1 cellular context compared by ENCODE assay signal in the genomic region with DNA sequence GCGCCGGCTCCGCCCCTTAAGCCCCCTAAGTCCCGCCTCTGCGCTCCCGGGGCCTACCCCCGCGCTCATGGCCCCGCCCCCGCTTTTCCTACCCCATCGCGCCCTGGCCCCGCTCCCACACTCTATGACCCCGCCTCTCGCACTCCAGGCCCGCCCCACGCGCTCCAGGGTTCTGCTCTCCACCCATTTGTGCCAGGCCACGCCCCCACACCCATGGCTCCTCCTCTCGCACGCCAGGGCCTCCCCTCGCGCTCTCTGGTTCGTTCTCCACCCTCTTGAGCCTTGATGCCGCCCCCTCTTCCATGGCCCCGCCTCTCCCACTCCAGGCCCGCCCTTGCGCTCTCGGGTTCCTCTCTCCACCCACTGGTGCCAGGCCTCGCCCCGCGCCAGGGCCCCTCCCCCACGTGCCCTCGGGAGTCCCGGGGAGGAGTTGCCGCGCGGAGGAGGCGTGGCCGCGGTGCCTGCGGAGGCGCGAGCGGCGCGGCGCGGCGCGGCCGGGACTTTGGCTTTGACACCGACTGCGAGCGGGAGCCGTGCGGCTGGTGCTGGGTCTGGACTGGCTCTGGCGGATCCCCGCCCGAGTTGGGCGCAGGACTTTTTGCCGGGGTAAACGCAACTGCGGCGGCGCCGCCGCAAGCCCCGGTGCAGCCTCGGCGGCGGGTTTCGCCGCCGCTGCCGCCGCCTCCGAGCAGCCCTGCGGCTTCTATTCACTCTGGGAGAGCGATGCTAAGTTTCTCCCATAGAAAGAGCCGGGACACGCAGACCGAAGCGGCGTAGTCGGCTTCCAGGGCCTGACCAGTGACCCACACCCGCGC.
TF ChIP-seq lines count a peak whose summit lies in the region.

EEPD1 (plus strand) TSS at position 499 of the 815 bp plus-strand sequence. CDS start 1,071 bp downstream, outside the sequence.

TF ChIP-seq in HepG2, 621 proteins besides CTCF, POLR2A, EP300 and RAD21 (continued from another document and continues in another):
- TF ChIP-seq, protein P1, sequence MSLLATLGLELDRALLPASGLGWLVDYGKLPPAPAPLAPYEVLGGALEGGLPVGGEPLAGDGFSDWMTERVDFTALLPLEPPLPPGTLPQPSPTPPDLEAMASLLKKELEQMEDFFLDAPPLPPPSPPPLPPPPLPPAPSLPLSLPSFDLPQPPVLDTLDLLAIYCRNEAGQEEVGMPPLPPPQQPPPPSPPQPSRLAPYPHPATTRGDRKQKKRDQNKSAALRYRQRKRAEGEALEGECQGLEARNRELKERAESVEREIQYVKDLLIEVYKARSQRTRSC (CRISPR knock-in tag; IDR thresholded peaks at IDR 0.05; ENCODE audit: low read depth) = no peak
- TF ChIP-seq TGIF2 (CRISPR knock-in tag; IDR thresholded peaks at IDR 0.05) (no peak), KLF16 (CRISPR knock-in tag; IDR thresholded peaks at IDR 0.05) (peak in 1 of 2 experiments; percentile 40; a peak in 2 of 4 replicates), TCF12 (IDR thresholded peaks at IDR 0.05) (no peak), TCF12 (CRISPR knock-in tag; IDR thresholded peaks at IDR 0.05) (no peak), ZSCAN21 (CRISPR knock-in tag; IDR thresholded peaks at IDR 0.05; ENCODE audit: borderline replicate concordance) (no peak), ZNF75D (CRISPR knock-in tag; IDR thresholded peaks at IDR 0.05; ENCODE audit: borderline replicate concordance) (no peak), ZNF10 (CRISPR knock-in tag; IDR thresholded peaks at IDR 0.05; ENCODE audit: borderline replicate concordance, low read depth) (no peak), ZSCAN5A (CRISPR knock-in tag; IDR thresholded peaks at IDR 0.05; ENCODE audit: borderline replicate concordance) (no peak), MTF2 (CRISPR knock-in tag; IDR thresholded peaks at IDR 0.05; ENCODE audit: borderline replicate concordance) (no peak), REPIN1 (CRISPR knock-in tag; IDR thresholded peaks at IDR 0.05; ENCODE audit: borderline replicate concordance, low read depth) (0 out of 2 replicates have a peak, but pooled peaks have one; percentile 14), ZNF513 (CRISPR knock-in tag; conservative IDR thresholded peaks at IDR 0.05) (no peak), FOXP1 (IDR thresholded peaks at IDR 0.05) (no peak), FOXP1 (CRISPR knock-in tag; IDR thresholded peaks at IDR 0.05) (no peak), ARID5B (CRISPR knock-in tag; IDR thresholded peaks at IDR 0.05) (no peak), ZBTB42 (CRISPR knock-in tag; IDR thresholded peaks at IDR 0.05) (no peak), SMYD3 (CRISPR knock-in tag; IDR thresholded peaks at IDR 0.05) (no peak), NRL (CRISPR knock-in tag; IDR thresholded peaks at IDR 0.05; ENCODE audit: borderline replicate concordance) (peak; percentile 18; the same call in 1 of the 2 replicates), ZNF589 (CRISPR knock-in tag; conservative IDR thresholded peaks at IDR 0.05) (no peak; the same call in 1 of the 2 replicates), ZIK1 (CRISPR knock-in tag; IDR thresholded peaks at IDR 0.05; ENCODE audit: borderline replicate concordance, low read depth) (0 out of 2 replicates have a peak, but pooled peaks have one; percentile 54), NBN (conservative IDR thresholded peaks at IDR 0.05) (no peak), SP2 (CRISPR knock-in tag; IDR thresholded peaks at IDR 0.05) (no peak), HIVEP1 (CRISPR knock-in tag; IDR thresholded peaks at IDR 0.05) (no peak; the same call in 1 of the 2 replicates), ZNF569 (CRISPR knock-in tag; IDR thresholded peaks at IDR 0.05; ENCODE audit: borderline replicate concordance) (no peak), ZBTB43 (CRISPR knock-in tag; conservative IDR thresholded peaks at IDR 0.05) (0 out of 2 replicates have a peak, but pooled peaks have one; percentile 8), ATF1 (CRISPR knock-in tag; IDR thresholded peaks at IDR 0.05) (no peak), PPARG (CRISPR knock-in tag; conservative IDR thresholded peaks at IDR 0.05) (no peak), MATR3 (CRISPR knock-in tag; IDR thresholded peaks at IDR 0.05) (no peak), ZNF337 (CRISPR knock-in tag; IDR thresholded peaks at IDR 0.05; ENCODE audit: borderline replicate concordance, low read depth) (no peak), PHB2 (IDR thresholded peaks at IDR 0.05; ENCODE audit: partially characterized antibody) (no peak)
- TF ChIP-seq, protein P2, sequence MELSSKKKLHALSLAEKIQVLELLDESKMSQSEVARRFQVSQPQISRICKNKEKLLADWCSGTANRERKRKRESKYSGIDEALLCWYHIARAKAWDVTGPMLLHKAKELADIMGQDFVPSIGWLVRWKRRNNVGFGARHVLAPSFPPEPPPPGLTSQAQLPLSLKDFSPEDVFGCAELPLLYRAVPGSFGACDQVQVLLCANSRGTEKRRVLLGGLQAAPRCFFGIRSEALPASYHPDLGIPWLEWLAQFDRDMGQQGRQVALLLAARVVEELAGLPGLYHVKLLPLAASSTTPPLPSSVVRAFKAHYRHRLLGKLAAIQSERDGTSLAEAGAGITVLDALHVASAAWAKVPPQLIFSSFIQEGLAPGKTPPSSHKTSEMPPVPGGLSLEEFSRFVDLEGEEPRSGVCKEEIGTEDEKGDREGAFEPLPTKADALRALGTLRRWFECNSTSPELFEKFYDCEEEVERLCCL (CRISPR knock-in tag; IDR thresholded peaks at IDR 0.05; ENCODE audit: borderline replicate concordance) = no peak
- TF ChIP-seq, protein P3, sequence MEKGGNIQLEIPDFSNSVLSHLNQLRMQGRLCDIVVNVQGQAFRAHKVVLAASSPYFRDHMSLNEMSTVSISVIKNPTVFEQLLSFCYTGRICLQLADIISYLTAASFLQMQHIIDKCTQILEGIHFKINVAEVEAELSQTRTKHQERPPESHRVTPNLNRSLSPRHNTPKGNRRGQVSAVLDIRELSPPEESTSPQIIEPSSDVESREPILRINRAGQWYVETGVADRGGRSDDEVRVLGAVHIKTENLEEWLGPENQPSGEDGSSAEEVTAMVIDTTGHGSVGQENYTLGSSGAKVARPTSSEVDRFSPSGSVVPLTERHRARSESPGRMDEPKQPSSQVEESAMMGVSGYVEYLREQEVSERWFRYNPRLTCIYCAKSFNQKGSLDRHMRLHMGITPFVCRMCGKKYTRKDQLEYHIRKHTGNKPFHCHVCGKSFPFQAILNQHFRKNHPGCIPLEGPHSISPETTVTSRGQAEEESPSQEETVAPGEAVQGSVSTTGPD (CRISPR knock-in tag; IDR thresholded peaks at IDR 0.05) = no peak
- TF ChIP-seq, protein P4, sequence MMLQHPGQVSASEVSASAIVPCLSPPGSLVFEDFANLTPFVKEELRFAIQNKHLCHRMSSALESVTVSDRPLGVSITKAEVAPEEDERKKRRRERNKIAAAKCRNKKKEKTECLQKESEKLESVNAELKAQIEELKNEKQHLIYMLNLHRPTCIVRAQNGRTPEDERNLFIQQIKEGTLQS (CRISPR knock-in tag; IDR thresholded peaks at IDR 0.05) = no peak
- TF ChIP-seq, protein P5, sequence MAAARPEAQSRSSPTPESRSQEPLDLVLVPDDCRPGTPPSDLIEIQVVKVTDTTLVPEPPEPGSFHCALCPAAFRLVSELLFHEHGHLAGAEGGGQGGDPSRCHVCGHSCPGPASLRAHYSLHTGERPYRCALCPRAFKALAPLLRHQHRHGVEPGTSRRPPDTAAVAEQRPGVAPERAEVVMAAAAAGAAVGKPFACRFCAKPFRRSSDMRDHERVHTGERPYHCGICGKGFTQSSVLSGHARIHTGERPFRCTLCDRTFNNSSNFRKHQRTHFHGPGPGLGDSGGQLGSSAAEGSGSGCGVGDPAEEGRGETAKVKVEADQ (CRISPR knock-in tag; IDR thresholded peaks at IDR 0.05; ENCODE audit: borderline replicate concordance) = no peak
